ENCODE assay signal across 2 cellular contexts in the genomic region with DNA sequence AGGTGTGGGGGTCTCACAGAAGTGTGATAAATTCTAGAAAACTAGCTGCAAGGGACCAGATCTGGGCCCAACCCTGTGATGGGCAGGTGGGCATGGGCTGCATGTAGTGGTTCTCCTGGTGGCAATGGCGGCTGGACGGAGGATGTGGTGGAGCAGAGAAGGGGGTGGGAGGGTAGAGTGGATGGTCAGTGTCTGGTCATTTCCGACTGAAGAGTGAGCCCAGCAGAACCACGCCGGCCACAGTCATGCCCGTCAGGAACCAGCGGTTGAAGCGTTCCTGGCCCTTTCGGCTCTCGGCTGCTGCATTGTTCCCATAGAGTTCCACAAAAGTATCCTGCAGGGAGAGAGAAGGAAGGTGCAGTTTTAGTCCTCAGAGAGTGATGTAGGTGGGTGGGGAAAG.
TF ChIP-seq lines count a peak whose summit lies in the region.

No MANE protein-coding gene starts in this region.

TF ChIP-seq in A549, 52 proteins besides CTCF, POLR2A, EP300 and RAD21:
- TF ChIP-seq NR3C1 (IDR thresholded peaks at IDR 0.05) (no peak), PHF8 (IDR thresholded peaks at IDR 0.05; ENCODE audit: borderline replicate concordance, low read depth) (no peak), BCL3 (IDR thresholded peaks at IDR 0.05) (no peak), MYC (IDR thresholded peaks at IDR 0.05; ENCODE audit: borderline replicate concordance, low read length) (no peak), REST (IDR thresholded peaks at IDR 0.05) (no peak), RCOR1 (IDR thresholded peaks at IDR 0.05; ENCODE audit: low read depth, low read length) (no peak), ZNF302 (CRISPR knock-in tag; IDR thresholded peaks at IDR 0.05) (no peak), NFE2L2 (conservative IDR thresholded peaks at IDR 0.05; ENCODE audit: low read length) (no peak), MAZ (IDR thresholded peaks at IDR 0.05; ENCODE audit: borderline replicate concordance, low read depth, low read length) (no peak), ZFP36 (IDR thresholded peaks at IDR 0.05; ENCODE audit: borderline replicate concordance, partially characterized antibody) (no peak), KDM5A (IDR thresholded peaks at IDR 0.05) (no peak), HEYL (CRISPR knock-in tag; IDR thresholded peaks at IDR 0.05) (no peak), NPAS2 (CRISPR knock-in tag; IDR thresholded peaks at IDR 0.05; ENCODE audit: borderline replicate concordance) (no peak), ZC3H11A (IDR thresholded peaks at IDR 0.05) (no peak), CEBPB (IDR thresholded peaks at IDR 0.05) (no peak), E2F6 (IDR thresholded peaks at IDR 0.05; ENCODE audit: borderline replicate concordance, low read depth) (no peak), SREBF2 (IDR thresholded peaks at IDR 0.05) (no peak)
- TF ChIP-seq, protein P1, sequence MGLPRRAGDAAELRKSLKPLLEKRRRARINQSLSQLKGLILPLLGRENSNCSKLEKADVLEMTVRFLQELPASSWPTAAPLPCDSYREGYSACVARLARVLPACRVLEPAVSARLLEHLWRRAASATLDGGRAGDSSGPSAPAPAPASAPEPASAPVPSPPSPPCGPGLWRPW (IDR thresholded peaks at IDR 0.05), result no peak
TF ChIP-seq in A549: peak in this region for 0.

TF ChIP-seq in IMR-90, 13 proteins besides CTCF, POLR2A, EP300 and RAD21:
- TF ChIP-seq RFX5 (IDR thresholded peaks at IDR 0.05; ENCODE audit: low read depth, low read length) (no peak), CHD1 (IDR thresholded peaks at IDR 0.05; ENCODE audit: low read depth, low read length) (no peak), CEBPB (IDR thresholded peaks at IDR 0.05; ENCODE audit: low read depth, low read length) (no peak), NFE2L2 (IDR thresholded peaks at IDR 0.05; ENCODE audit: low read depth, low read length) (no peak), RCOR1 (IDR thresholded peaks at IDR 0.05; ENCODE audit: insufficient replicate concordance, low read length) (no peak), ELK1 (IDR thresholded peaks at IDR 0.05; ENCODE audit: borderline replicate concordance, low read depth, low read length) (no peak), BHLHE40 (IDR thresholded peaks at IDR 0.05; ENCODE audit: low read depth, low read length) (no peak)
- TF ChIP-seq, protein P2, sequence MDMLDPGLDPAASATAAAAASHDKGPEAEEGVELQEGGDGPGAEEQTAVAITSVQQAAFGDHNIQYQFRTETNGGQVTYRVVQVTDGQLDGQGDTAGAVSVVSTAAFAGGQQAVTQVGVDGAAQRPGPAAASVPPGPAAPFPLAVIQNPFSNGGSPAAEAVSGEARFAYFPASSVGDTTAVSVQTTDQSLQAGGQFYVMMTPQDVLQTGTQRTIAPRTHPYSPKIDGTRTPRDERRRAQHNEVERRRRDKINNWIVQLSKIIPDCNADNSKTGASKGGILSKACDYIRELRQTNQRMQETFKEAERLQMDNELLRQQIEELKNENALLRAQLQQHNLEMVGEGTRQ (IDR thresholded peaks at IDR 0.05; ENCODE audit: low read depth, low read length), result no peak
